Comparison of ENCODE assay signal across 1 cellular context in genomic region chr6:21885532-21886089, GRCh38.
TF ChIP-seq lines count a peak whose summit lies in the region.

No MANE protein-coding gene starts in this region.

TF ChIP-seq in GM23338, 12 proteins besides CTCF, POLR2A, EP300 and RAD21 (continued from another document):
- TF ChIP-seq ZNF462 (CRISPR knock-in tag; IDR thresholded peaks at IDR 0.05) (no peak), EZH2 (IDR thresholded peaks at IDR 0.05; ENCODE audit: low read depth, unreplicated experiment) (no peak), EZH2phosphoT487 (IDR thresholded peaks at IDR 0.05; ENCODE audit: unreplicated experiment) (no peak), REST (IDR thresholded peaks at IDR 0.05; ENCODE audit: unreplicated experiment) (no peak), ZNF114 (CRISPR knock-in tag; IDR thresholded peaks at IDR 0.05) (no peak), CREB1 (CRISPR knock-in tag; IDR thresholded peaks at IDR 0.05; ENCODE audit: low read depth) (no peak), POLR2AphosphoS5 (IDR thresholded peaks at IDR 0.05; ENCODE audit: low read depth) (no peak), ETS1 (IDR thresholded peaks at IDR 0.05) (no peak), NANOG (IDR thresholded peaks at IDR 0.05; ENCODE audit: borderline replicate concordance) (no peak)
